Comparison of ENCODE assay signal across 1 cellular context in the genomic region with DNA sequence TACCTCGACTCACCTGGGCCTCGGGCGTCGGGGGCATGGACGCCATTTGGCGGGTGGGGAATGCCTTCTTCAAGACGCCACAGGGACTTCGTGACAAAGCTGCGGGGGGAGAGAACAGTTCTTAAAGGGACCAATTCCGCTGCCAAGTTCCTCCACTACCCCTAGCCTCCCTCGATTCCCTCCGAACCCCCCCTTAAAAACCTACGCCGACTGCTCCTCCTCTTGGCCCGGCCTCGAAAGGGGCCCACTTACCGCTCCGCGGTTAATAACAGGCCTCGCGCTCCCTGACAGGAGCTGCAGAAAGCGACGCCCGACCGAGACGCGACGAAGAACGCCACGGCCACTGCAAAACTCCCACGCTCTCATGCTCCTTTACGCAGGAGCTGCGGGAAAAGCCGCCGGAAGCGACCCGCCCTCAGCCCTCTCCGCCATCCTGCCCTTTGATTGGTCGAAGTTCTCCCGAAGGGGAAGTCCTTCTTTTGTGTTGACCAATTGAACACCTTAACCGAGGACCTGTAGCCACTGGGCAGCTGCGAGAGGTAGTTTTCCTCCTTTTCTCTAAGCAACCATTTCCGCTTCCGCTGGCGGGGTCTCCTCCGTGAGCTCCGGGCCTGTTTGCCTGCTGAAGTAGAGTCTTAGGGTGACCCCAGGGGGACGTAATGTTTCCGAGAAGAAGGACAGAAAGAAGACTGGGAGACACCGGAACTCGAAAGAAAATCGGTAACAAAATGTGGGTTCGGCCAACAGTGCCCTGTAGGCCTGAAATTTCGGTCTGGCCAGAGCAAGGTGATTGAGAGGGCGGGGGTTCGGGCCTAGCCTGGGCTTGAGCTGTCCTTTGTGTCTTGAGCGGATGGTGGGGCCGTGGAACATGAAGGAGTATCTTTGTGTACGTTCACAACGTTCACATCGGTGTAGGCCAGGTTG.
TF ChIP-seq lines count a peak whose summit lies in the region.

A gene (plus strand): TSS at position 573 of the 924 bp plus-strand sequence. CDS start 32,548 bp downstream, outside the sequence.
A gene with protein sequence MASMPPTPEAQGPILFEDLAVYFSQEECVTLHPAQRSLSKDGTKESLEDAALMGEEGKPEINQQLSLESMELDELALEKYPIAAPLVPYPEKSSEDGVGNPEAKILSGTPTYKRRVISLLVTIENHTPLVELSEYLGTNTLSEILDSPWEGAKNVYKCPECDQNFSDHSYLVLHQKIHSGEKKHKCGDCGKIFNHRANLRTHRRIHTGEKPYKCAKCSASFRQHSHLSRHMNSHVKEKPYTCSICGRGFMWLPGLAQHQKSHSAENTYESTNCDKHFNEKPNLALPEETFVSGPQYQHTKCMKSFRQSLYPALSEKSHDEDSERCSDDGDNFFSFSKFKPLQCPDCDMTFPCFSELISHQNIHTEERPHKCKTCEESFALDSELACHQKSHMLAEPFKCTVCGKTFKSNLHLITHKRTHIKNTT (minus strand): TSS at position 397 of the 924 bp plus-strand sequence. CDS start 351 bp downstream, at position 46.

TF ChIP-seq in K562, 482 proteins besides CTCF, POLR2A, EP300 and RAD21 (continues in another document):
- TF ChIP-seq ASH1L (IDR thresholded peaks at IDR 0.05; ENCODE audit: borderline replicate concordance, low read depth, partially characterized antibody) = peak; percentile 56
- no peak for TF ChIP-seq ETV6 (IDR thresholded peaks at IDR 0.05; ENCODE audit: borderline replicate concordance in 1 of 2, low read depth in 2 of 2, low read length in 1 of 2)
- no peak for TF ChIP-seq ETV6 (CRISPR knock-in tag; IDR thresholded peaks at IDR 0.05; ENCODE audit: borderline replicate concordance)
- no peak for TF ChIP-seq U2AF2 (optimal IDR thresholded peaks at IDR 0.05; ENCODE audit: low read depth, low read length)
- TF ChIP-seq PHF8 (IDR thresholded peaks at IDR 0.05; ENCODE audit: borderline replicate concordance, low read length) = peak; percentile 28; the same call in 1 of the 2 replicates
- no peak for TF ChIP-seq ZNF274 (IDR thresholded peaks at IDR 0.05; ENCODE audit: borderline replicate concordance, low read depth, low read length)
- TF ChIP-seq, protein P1, sequence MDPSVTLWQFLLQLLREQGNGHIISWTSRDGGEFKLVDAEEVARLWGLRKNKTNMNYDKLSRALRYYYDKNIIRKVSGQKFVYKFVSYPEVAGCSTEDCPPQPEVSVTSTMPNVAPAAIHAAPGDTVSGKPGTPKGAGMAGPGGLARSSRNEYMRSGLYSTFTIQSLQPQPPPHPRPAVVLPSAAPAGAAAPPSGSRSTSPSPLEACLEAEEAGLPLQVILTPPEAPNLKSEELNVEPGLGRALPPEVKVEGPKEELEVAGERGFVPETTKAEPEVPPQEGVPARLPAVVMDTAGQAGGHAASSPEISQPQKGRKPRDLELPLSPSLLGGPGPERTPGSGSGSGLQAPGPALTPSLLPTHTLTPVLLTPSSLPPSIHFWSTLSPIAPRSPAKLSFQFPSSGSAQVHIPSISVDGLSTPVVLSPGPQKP (CRISPR knock-in tag; IDR thresholded peaks at IDR 0.05) = no peak
- TF ChIP-seq, protein P2, sequence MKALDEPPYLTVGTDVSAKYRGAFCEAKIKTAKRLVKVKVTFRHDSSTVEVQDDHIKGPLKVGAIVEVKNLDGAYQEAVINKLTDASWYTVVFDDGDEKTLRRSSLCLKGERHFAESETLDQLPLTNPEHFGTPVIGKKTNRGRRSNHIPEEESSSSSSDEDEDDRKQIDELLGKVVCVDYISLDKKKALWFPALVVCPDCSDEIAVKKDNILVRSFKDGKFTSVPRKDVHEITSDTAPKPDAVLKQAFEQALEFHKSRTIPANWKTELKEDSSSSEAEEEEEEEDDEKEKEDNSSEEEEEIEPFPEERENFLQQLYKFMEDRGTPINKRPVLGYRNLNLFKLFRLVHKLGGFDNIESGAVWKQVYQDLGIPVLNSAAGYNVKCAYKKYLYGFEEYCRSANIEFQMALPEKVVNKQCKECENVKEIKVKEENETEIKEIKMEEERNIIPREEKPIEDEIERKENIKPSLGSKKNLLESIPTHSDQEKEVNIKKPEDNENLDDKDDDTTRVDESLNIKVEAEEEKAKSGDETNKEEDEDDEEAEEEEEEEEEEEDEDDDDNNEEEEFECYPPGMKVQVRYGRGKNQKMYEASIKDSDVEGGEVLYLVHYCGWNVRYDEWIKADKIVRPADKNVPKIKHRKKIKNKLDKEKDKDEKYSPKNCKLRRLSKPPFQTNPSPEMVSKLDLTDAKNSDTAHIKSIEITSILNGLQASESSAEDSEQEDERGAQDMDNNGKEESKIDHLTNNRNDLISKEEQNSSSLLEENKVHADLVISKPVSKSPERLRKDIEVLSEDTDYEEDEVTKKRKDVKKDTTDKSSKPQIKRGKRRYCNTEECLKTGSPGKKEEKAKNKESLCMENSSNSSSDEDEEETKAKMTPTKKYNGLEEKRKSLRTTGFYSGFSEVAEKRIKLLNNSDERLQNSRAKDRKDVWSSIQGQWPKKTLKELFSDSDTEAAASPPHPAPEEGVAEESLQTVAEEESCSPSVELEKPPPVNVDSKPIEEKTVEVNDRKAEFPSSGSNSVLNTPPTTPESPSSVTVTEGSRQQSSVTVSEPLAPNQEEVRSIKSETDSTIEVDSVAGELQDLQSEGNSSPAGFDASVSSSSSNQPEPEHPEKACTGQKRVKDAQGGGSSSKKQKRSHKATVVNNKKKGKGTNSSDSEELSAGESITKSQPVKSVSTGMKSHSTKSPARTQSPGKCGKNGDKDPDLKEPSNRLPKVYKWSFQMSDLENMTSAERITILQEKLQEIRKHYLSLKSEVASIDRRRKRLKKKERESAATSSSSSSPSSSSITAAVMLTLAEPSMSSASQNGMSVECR (CRISPR knock-in tag; IDR thresholded peaks at IDR 0.05) = 0 out of 2 replicates have a peak, but pooled peaks have one; percentile 45
- 0 out of 2 replicates have a peak, but pooled peaks have one; percentile 32 for TF ChIP-seq SPI1 (IDR thresholded peaks at IDR 0.05; ENCODE audit: borderline replicate concordance, low read depth, low read length)
- TF ChIP-seq, protein P3, sequence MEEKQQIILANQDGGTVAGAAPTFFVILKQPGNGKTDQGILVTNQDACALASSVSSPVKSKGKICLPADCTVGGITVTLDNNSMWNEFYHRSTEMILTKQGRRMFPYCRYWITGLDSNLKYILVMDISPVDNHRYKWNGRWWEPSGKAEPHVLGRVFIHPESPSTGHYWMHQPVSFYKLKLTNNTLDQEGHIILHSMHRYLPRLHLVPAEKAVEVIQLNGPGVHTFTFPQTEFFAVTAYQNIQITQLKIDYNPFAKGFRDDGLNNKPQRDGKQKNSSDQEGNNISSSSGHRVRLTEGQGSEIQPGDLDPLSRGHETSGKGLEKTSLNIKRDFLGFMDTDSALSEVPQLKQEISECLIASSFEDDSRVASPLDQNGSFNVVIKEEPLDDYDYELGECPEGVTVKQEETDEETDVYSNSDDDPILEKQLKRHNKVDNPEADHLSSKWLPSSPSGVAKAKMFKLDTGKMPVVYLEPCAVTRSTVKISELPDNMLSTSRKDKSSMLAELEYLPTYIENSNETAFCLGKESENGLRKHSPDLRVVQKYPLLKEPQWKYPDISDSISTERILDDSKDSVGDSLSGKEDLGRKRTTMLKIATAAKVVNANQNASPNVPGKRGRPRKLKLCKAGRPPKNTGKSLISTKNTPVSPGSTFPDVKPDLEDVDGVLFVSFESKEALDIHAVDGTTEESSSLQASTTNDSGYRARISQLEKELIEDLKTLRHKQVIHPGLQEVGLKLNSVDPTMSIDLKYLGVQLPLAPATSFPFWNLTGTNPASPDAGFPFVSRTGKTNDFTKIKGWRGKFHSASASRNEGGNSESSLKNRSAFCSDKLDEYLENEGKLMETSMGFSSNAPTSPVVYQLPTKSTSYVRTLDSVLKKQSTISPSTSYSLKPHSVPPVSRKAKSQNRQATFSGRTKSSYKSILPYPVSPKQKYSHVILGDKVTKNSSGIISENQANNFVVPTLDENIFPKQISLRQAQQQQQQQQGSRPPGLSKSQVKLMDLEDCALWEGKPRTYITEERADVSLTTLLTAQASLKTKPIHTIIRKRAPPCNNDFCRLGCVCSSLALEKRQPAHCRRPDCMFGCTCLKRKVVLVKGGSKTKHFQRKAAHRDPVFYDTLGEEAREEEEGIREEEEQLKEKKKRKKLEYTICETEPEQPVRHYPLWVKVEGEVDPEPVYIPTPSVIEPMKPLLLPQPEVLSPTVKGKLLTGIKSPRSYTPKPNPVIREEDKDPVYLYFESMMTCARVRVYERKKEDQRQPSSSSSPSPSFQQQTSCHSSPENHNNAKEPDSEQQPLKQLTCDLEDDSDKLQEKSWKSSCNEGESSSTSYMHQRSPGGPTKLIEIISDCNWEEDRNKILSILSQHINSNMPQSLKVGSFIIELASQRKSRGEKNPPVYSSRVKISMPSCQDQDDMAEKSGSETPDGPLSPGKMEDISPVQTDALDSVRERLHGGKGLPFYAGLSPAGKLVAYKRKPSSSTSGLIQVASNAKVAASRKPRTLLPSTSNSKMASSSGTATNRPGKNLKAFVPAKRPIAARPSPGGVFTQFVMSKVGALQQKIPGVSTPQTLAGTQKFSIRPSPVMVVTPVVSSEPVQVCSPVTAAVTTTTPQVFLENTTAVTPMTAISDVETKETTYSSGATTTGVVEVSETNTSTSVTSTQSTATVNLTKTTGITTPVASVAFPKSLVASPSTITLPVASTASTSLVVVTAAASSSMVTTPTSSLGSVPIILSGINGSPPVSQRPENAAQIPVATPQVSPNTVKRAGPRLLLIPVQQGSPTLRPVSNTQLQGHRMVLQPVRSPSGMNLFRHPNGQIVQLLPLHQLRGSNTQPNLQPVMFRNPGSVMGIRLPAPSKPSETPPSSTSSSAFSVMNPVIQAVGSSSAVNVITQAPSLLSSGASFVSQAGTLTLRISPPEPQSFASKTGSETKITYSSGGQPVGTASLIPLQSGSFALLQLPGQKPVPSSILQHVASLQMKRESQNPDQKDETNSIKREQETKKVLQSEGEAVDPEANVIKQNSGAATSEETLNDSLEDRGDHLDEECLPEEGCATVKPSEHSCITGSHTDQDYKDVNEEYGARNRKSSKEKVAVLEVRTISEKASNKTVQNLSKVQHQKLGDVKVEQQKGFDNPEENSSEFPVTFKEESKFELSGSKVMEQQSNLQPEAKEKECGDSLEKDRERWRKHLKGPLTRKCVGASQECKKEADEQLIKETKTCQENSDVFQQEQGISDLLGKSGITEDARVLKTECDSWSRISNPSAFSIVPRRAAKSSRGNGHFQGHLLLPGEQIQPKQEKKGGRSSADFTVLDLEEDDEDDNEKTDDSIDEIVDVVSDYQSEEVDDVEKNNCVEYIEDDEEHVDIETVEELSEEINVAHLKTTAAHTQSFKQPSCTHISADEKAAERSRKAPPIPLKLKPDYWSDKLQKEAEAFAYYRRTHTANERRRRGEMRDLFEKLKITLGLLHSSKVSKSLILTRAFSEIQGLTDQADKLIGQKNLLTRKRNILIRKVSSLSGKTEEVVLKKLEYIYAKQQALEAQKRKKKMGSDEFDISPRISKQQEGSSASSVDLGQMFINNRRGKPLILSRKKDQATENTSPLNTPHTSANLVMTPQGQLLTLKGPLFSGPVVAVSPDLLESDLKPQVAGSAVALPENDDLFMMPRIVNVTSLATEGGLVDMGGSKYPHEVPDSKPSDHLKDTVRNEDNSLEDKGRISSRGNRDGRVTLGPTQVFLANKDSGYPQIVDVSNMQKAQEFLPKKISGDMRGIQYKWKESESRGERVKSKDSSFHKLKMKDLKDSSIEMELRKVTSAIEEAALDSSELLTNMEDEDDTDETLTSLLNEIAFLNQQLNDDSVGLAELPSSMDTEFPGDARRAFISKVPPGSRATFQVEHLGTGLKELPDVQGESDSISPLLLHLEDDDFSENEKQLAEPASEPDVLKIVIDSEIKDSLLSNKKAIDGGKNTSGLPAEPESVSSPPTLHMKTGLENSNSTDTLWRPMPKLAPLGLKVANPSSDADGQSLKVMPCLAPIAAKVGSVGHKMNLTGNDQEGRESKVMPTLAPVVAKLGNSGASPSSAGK (IDR thresholded peaks at IDR 0.05) = peak; percentile 71
- TF ChIP-seq HCFC1 (IDR thresholded peaks at IDR 0.05; ENCODE audit: low read depth, low read length) = no peak
- peak; percentile 39; the same call in 1 of the 2 replicates for TF ChIP-seq L3MBTL2 (IDR thresholded peaks at IDR 0.05)
- TF ChIP-seq POLR2G (IDR thresholded peaks at IDR 0.05; ENCODE audit: low read depth, low read length) = peak; percentile 67
- TF ChIP-seq, protein P4, sequence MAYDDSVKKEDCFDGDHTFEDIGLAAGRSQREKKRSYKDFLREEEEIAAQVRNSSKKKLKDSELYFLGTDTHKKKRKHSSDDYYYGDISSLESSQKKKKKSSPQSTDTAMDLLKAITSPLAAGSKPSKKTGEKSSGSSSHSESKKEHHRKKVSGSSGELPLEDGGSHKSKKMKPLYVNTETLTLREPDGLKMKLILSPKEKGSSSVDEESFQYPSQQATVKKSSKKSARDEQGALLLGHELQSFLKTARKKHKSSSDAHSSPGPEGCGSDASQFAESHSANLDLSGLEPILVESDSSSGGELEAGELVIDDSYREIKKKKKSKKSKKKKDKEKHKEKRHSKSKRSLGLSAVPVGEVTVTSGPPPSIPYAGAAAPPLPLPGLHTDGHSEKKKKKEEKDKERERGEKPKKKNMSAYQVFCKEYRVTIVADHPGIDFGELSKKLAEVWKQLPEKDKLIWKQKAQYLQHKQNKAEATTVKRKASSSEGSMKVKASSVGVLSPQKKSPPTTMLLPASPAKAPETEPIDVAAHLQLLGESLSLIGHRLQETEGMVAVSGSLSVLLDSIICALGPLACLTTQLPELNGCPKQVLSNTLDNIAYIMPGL (CRISPR knock-in tag; IDR thresholded peaks at IDR 0.05) = no peak
- TF ChIP-seq HDAC3 (IDR thresholded peaks at IDR 0.05; ENCODE audit: borderline replicate concordance, partially characterized antibody) = no peak
- TF ChIP-seq ZNF184 (CRISPR knock-in tag; IDR thresholded peaks at IDR 0.05) = no peak
- TF ChIP-seq ARID1B (IDR thresholded peaks at IDR 0.05) = no peak
- no peak for TF ChIP-seq KDM1A (IDR thresholded peaks at IDR 0.05)
- TF ChIP-seq EGR1 (conservative IDR thresholded peaks at IDR 0.05) = peak; percentile 65
- TF ChIP-seq, protein P5, sequence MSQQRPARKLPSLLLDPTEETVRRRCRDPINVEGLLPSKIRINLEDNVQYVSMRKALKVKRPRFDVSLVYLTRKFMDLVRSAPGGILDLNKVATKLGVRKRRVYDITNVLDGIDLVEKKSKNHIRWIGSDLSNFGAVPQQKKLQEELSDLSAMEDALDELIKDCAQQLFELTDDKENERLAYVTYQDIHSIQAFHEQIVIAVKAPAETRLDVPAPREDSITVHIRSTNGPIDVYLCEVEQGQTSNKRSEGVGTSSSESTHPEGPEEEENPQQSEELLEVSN (IDR thresholded peaks at IDR 0.05; ENCODE audit: borderline replicate concordance in 1 of 2, extremely low read depth in 1 of 2, insufficient read depth in 1 of 2, insufficient read length in 1 of 2, low read depth in 1 of 2, low read length in 1 of 2, poor library complexity in 1 of 2, severe bottlenecking in 1 of 2) = peak in 1 of 2 experiments; percentile 53
- peak; percentile 28 for TF ChIP-seq NFYB (IDR thresholded peaks at IDR 0.05; ENCODE audit: extremely low read depth, insufficient read length)
- TF ChIP-seq, protein P6, sequence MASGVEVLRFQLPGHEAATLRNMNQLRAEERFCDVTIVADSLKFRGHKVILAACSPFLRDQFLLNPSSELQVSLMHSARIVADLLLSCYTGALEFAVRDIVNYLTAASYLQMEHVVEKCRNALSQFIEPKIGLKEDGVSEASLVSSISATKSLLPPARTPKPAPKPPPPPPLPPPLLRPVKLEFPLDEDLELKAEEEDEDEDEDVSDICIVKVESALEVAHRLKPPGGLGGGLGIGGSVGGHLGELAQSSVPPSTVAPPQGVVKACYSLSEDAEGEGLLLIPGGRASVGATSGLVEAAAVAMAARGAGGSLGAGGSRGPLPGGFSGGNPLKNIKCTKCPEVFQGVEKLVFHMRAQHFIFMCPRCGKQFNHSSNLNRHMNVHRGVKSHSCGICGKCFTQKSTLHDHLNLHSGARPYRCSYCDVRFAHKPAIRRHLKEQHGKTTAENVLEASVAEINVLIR (CRISPR knock-in tag; IDR thresholded peaks at IDR 0.05) = no peak
- TF ChIP-seq FOS (IDR thresholded peaks at IDR 0.05; ENCODE audit: extremely low read depth, insufficient read length) = peak; percentile 38
- peak; percentile 65 for TF ChIP-seq ZFX (CRISPR knock-in tag; IDR thresholded peaks at IDR 0.05)
